Comparison of ENCODE assay signal across 17 cellular contexts in the genomic region with DNA sequence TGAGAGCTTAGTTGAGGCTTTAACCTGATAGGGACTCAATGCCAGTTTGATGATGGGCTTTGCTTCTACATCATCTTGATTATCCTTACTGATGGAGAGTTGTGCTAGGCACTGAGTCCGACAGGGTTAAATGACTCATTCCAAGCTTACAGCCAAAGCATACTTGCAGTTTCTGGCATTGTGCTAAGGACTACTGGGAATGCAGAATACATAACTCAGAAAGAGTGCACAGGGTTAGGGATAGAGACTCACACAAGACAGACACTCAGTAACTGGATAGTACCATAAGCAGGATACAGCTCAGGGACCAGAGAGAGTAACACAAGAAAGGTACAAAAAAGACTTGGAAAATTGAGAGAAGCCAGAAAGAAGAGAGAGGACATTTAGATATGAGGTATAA.
DNase-seq lines count a peak whose midpoint lies in the region; ATAC-seq and TF ChIP-seq lines count a peak whose summit lies in the region.
"Had no signal": no experiment of that assay in that cellular context is flagged by ENCODE, and none has a peak within 500 bp of the region (broad histone marks: within the 10 kb centered on the region; RNA-seq: fewer than 3 reads in every experiment).

No MANE protein-coding gene starts in this region.

- no peak overlapping the region for H3K4me3 Mint-ChIP-seq in T-helper 17 cell
- H3K4me3 Mint-ChIP-seq: activated CD8-positive, alpha-beta memory T cell treated with anti-CD3 and anti-CD28 coated beads, Interleukin-2, amount 10 ng/mL, durations not matched to agents 7 days and 5 days; activated naive CD4-positive, alpha-beta T cell treated with anti-CD3 and anti-CD28 coated beads, Interleukin-2, amount 50 U/mL, for 24 hours had no signal

- no peaks in the 10 kb centered on the region for H3K27me3 ChIP-seq in left ventricle myocardium inferior (ENCODE audit: low read depth)
- H3K27me3 ChIP-seq: BLaER1 treated with 17β-estradiol and CSF1 and Interleukin-3, amounts not matched to agents 10 nM and 100 nM; neutrophil; SJSA1 had no signal

- DNase-seq in EL (peak; percentile 28), astrocyte of the spinal cord (ENCODE audit: low read depth, low spot score) (peak; percentile 86), left ventricle myocardium inferior (no peak), retinal pigment epithelial cell (ENCODE audit: low read depth) (peak; percentile 34), T-helper 17 cell (no peak), NK-92 (lab: John Stamatoyannopoulos, UW; ENCODE audit: unreplicated experiment) (no peak)
- DNase-seq in activated naive CD4-positive, alpha-beta T cell treated with Interleukin-2 at 50 U/mL for 16 hours, result no peak
- DNase-seq: activated CD8-positive, alpha-beta memory T cell treated with anti-CD3 and anti-CD28 coated beads, Interleukin-2, amount 10 ng/mL, durations not matched to agents 7 days and 5 days; KBM-7; NCI-H1694; NCI-H526 treated with DMSO at 0.1 percent for 48 hours; stimulated activated CD8-positive, alpha-beta memory T cell treated with anti-CD3 and anti-CD28 coated beads, Interleukin-4, amount 100 ng/mL, for 48 hours had no signal

- peaks cover 31% of the 10 kb centered on the region for H3K27me3 Mint-ChIP-seq in T-helper 17 cell

- in situ Hi-C loops in astrocyte of the spinal cord (cut with HindIII; ENCODE audit: low sequenced_read_pairs), result no loop called here

- TF ChIP-seq CTCF in astrocyte of the spinal cord (IDR thresholded peaks at IDR 0.05; ENCODE audit: low read depth, low read length) (no peak), left ventricle myocardium inferior (IDR thresholded peaks at IDR 0.05; ENCODE audit: borderline replicate concordance) (no peak), retinal pigment epithelial cell (conservative IDR thresholded peaks at IDR 0.05; ENCODE audit: low read depth, low read length) (no peak)

- H3K27ac ChIP-seq in left ventricle myocardium inferior (replicated peaks), result peak overlapping the region; percentile 41
- H3K27ac ChIP-seq: BLaER1 treated with 17β-estradiol and CSF1 and Interleukin-3, amounts not matched to agents 10 nM and 100 nM; neutrophil; SJSA1 had no signal

- peaks cover 18% of the 10 kb centered on the region for H3K4me1 ChIP-seq in left ventricle myocardium inferior
- H3K4me1 ChIP-seq: BLaER1 treated with 17β-estradiol and CSF1 and Interleukin-3, amounts not matched to agents 10 nM and 100 nM had no signal

- H3K27ac Mint-ChIP-seq in T-helper 17 cell, result no peak overlapping the region
- H3K27ac Mint-ChIP-seq: activated CD8-positive, alpha-beta memory T cell treated with anti-CD3 and anti-CD28 coated beads, Interleukin-2, amount 10 ng/mL, durations not matched to agents 7 days and 5 days; activated naive CD4-positive, alpha-beta T cell treated with anti-CD3 and anti-CD28 coated beads, Interleukin-2, amount 50 U/mL, for 24 hours had no signal

- no peaks in the 10 kb centered on the region for H3K36me3 ChIP-seq in left ventricle myocardium inferior
- H3K36me3 ChIP-seq: BLaER1 treated with 17β-estradiol and CSF1 and Interleukin-3, amounts not matched to agents 10 nM and 100 nM; neutrophil; SJSA1 had no signal

- no peaks in the 10 kb centered on the region for H3K9me3 ChIP-seq in left ventricle myocardium inferior (replicated peaks)
- H3K9me3 ChIP-seq in T-helper 17 cell (ENCODE audit: control insufficient read depth, low read length, poor library complexity, severe bottlenecking), result no peaks in the 10 kb centered on the region
- H3K9me3 ChIP-seq: BLaER1 treated with 17β-estradiol and CSF1 and Interleukin-3, amounts not matched to agents 10 nM and 100 nM; neutrophil; SJSA1 had no signal

- ATAC-seq in T-helper 17 cell, result no peak
- no peak for ATAC-seq in HG03175 (IDR thresholded peaks at IDR 0.05; ENCODE audit: unreplicated experiment)
- ATAC-seq: activated CD8-positive, alpha-beta memory T cell treated with anti-CD3 and anti-CD28 coated beads, Interleukin-2, amount 10 ng/mL, durations not matched to agents 7 days and 5 days had no signal

- H3K36me3 Mint-ChIP-seq in T-helper 17 cell (ENCODE audit: low read depth), result no peaks in the 10 kb centered on the region
- H3K36me3 Mint-ChIP-seq: activated CD8-positive, alpha-beta memory T cell treated with anti-CD3 and anti-CD28 coated beads, Interleukin-2, amount 10 ng/mL, durations not matched to agents 7 days and 5 days; activated naive CD4-positive, alpha-beta T cell treated with anti-CD3 and anti-CD28 coated beads, Interleukin-2, amount 50 U/mL, for 24 hours had no signal

- H3K4me3 ChIP-seq in astrocyte of the spinal cord (ENCODE audit: low read depth, low read length), result no peak overlapping the region
- no peak overlapping the region for H3K4me3 ChIP-seq in left ventricle myocardium inferior
- H3K4me3 ChIP-seq in retinal pigment epithelial cell (ENCODE audit: low read length), result no peak overlapping the region
- H3K4me3 ChIP-seq: BLaER1 treated with 17β-estradiol and CSF1 and Interleukin-3, amounts not matched to agents 10 nM and 100 nM; SJSA1 had no signal

- H3K4me1 Mint-ChIP-seq in T-helper 17 cell, result peaks cover 2% of the 10 kb centered on the region
- H3K4me1 Mint-ChIP-seq: activated naive CD4-positive, alpha-beta T cell treated with anti-CD3 and anti-CD28 coated beads, Interleukin-2, amount 50 U/mL, for 24 hours had no signal

- intact Hi-C loops in left ventricle myocardium inferior (cut with micrococcal nuclease), result no loop called here

Comparison
In these comparisons a context has a peak if more than half of its experiments do, and no peak if none do; other contexts are left out.
1. DNase-seq: peak in EL (single experiment), astrocyte of the spinal cord (single experiment) and retinal pigment epithelial cell (single experiment); none in left ventricle myocardium inferior (single experiment), T-helper 17 cell (0 of 3), activated naive CD4-positive, alpha-beta T cell treated with Interleukin-2 at 50 U/mL for 16 hours (single experiment) and NK-92 (single experiment).